ENCODE assay signal across 14 cellular contexts in genomic region chr18:79641722-79642497, GRCh38. TPM values are rescaled to one million over a fixed set of nuclear protein-coding genes. Genes with fewer than 3 reads are reported as not detected.
DNase-seq lines count a peak whose midpoint lies in the region; ATAC-seq lines count a peak whose summit lies in the region.
"Had no signal": no experiment of that assay in that cellular context is flagged by ENCODE, and none has a peak within 500 bp of the region (broad histone marks: within the 10 kb centered on the region; RNA-seq: fewer than 3 reads in every experiment).

No MANE protein-coding gene starts in this region.

- no peak overlapping the region for H4K8ac ChIP-seq in neuronal stem cell (ENCODE audit: low read depth, low read length)

- peak overlapping the region; percentile 56 for H3K14ac ChIP-seq in neuronal stem cell (ENCODE audit: low read length)

- H2BK12ac ChIP-seq in neuronal stem cell (ENCODE audit: low read length), result peak overlapping the region; percentile 10

- H3K18ac ChIP-seq in neuronal stem cell (ENCODE audit: low read length), result peak overlapping the region; percentile 38

- H3K9ac ChIP-seq in BLaER1 treated with 17β-estradiol and CSF1 and Interleukin-3, amounts not matched to agents 10 nM and 100 nM, result no peak overlapping the region
- H3K9ac ChIP-seq in neuronal stem cell (ENCODE audit: low read depth, low read length, poor library complexity), result no peak overlapping the region

- H3K27me3 ChIP-seq in BLaER1 treated with 17β-estradiol and CSF1 and Interleukin-3, amounts not matched to agents 10 nM and 100 nM, result no peaks in the 10 kb centered on the region
- H3K27me3 ChIP-seq in neuronal stem cell (ENCODE audit: control insufficient read depth in 3 of 3, insufficient read depth in 3 of 3, low read depth in 1 of 3, low read length in 3 of 3), result peaks cover 5 to 30% (median 19%) of the 10 kb centered on the region in 3 experiments
- H3K27me3 ChIP-seq: BE2C had no signal

- peak overlapping the region; percentile 85 for H3K27ac Mint-ChIP-seq in dendritic cell treated with granulocyte-macrophage colony-stimulating factor and Interleukin-4, amounts not matched to agents 40 ng/mL and 50 ng/mL, for 4 days
- H3K27ac Mint-ChIP-seq: CD4-positive, alpha-beta memory T cell had no signal

- intact Hi-C loops in dendritic cell treated with granulocyte-macrophage colony-stimulating factor and Interleukin-4, amounts not matched to agents 40 ng/mL and 50 ng/mL, for 4 days (cut with micrococcal nuclease), result loop anchor here (2.0 kb wide), 1 partner anchor 113 kb away; no protein-coding TSS in a partner anchor

- no peak overlapping the region for H4K91ac ChIP-seq in neuronal stem cell (ENCODE audit: low read depth, low read length, poor library complexity)

- H3K4me1 Mint-ChIP-seq in dendritic cell treated with granulocyte-macrophage colony-stimulating factor and Interleukin-4, amounts not matched to agents 40 ng/mL and 50 ng/mL, for 4 days (ENCODE audit: low read depth), result peaks cover 33% of the 10 kb centered on the region
- H3K4me1 Mint-ChIP-seq: CD4-positive, alpha-beta memory T cell had no signal

- H3K36me3 ChIP-seq in BLaER1 treated with 17β-estradiol and CSF1 and Interleukin-3, amounts not matched to agents 10 nM and 100 nM, result no peaks in the 10 kb centered on the region
- H3K36me3 ChIP-seq in neuronal stem cell (replicated peaks in 1 of 2; ENCODE audit: control insufficient read depth in 2 of 2, insufficient read depth in 2 of 2, low read length in 2 of 2), result no peaks in the 10 kb centered on the region
- H3K36me3 ChIP-seq: BE2C, HAP-1 had no signal

- DNase-seq in neuronal stem cell (ENCODE audit: low spot score) (no peak), inferior parietal cortex (ENCODE audit: extremely low spot score) (no peak)
- DNase-seq: BE2C; CD4-positive, alpha-beta memory T cell; DMS79 treated with DMSO at 0.1 percent for 48 hours; GOT3; IMR-90 had no signal

- no peak for ATAC-seq in HG02970 (IDR thresholded peaks at IDR 0.05; ENCODE audit: low FRiP score, unreplicated experiment)
- ATAC-seq in HG03097 (IDR thresholded peaks at IDR 0.05; ENCODE audit: low FRiP score, unreplicated experiment), result no peak
- ATAC-seq: K562 had no signal

- no peak overlapping the region for H3K4me3 ChIP-seq in BLaER1 treated with 17β-estradiol and CSF1 and Interleukin-3, amounts not matched to agents 10 nM and 100 nM
- H3K4me3 ChIP-seq in neuronal stem cell (ENCODE audit: low read length in 2 of 2), result no peak overlapping the region
- H3K4me3 ChIP-seq: HAP-1, K562 had no signal

- H4K20me1 ChIP-seq in BLaER1 treated with 17β-estradiol and CSF1 and Interleukin-3, amounts not matched to agents 10 nM and 100 nM, result no peaks in the 10 kb centered on the region; a peak in 2 of 22 replicates

- no peaks in the 10 kb centered on the region for H3K36me3 Mint-ChIP-seq in dendritic cell treated with granulocyte-macrophage colony-stimulating factor and Interleukin-4, amounts not matched to agents 40 ng/mL and 50 ng/mL, for 4 days (ENCODE audit: low read depth)
- H3K36me3 Mint-ChIP-seq: CD14-positive monocyte; CD4-positive, alpha-beta memory T cell had no signal

- H3K9me3 ChIP-seq in BLaER1 treated with 17β-estradiol and CSF1 and Interleukin-3, amounts not matched to agents 10 nM and 100 nM (replicated peaks in 1 of 11), result 0 out of 22 replicates have a peak, but pooled peaks cover 0 to 5% (median 0%) of the 10 kb centered on the region in 11 experiments
- peaks cover 0 to 2% of the 10 kb centered on the region in 2 donors for H3K9me3 ChIP-seq in neuronal stem cell (replicated peaks in 1 of 2; ENCODE audit: control insufficient read depth in 2 of 2, insufficient read depth in 1 of 2, low read depth in 1 of 2, low read length in 2 of 2)
- H3K9me3 ChIP-seq: BE2C had no signal

- peaks cover 20 to 32% (median 25%) of the 10 kb centered on the region in 10 experiments for H3K4me1 ChIP-seq in BLaER1 treated with 17β-estradiol and CSF1 and Interleukin-3, amounts not matched to agents 10 nM and 100 nM
- H3K4me1 ChIP-seq in neuronal stem cell (ENCODE audit: control insufficient read depth in 2 of 2, insufficient read depth in 1 of 2, low read depth in 1 of 2, low read length in 2 of 2), result peaks cover 0 to 2% of the 10 kb centered on the region in 2 donors
- H3K4me1 ChIP-seq: BE2C, HAP-1 had no signal

- H3K23ac ChIP-seq in neuronal stem cell (ENCODE audit: low read depth, low read length, poor library complexity), result no peak overlapping the region

- H3K27me3 Mint-ChIP-seq in dendritic cell treated with granulocyte-macrophage colony-stimulating factor and Interleukin-4, amounts not matched to agents 40 ng/mL and 50 ng/mL, for 4 days, result peaks cover 25% of the 10 kb centered on the region

- no peak overlapping the region for H3K4me3 Mint-ChIP-seq in dendritic cell treated with granulocyte-macrophage colony-stimulating factor and Interleukin-4, amounts not matched to agents 40 ng/mL and 50 ng/mL, for 4 days
- H3K4me3 Mint-ChIP-seq: CD4-positive, alpha-beta memory T cell had no signal

- H2AK5ac ChIP-seq in neuronal stem cell (ENCODE audit: low read depth, low read length), result peak overlapping the region; percentile 53

- peaks cover 2% of the 10 kb centered on the region for H3K79me1 ChIP-seq in neuronal stem cell (ENCODE audit: low read depth, low read length)

- H2BK5ac ChIP-seq in neuronal stem cell (ENCODE audit: low read length), result no peak overlapping the region

- H2AFZ ChIP-seq in neuronal stem cell (ENCODE audit: low read length), result no peak overlapping the region

- no peaks in the 10 kb centered on the region for H3K9me3 Mint-ChIP-seq in dendritic cell treated with granulocyte-macrophage colony-stimulating factor and Interleukin-4, amounts not matched to agents 40 ng/mL and 50 ng/mL, for 4 days
- H3K9me3 Mint-ChIP-seq: CD4-positive, alpha-beta memory T cell had no signal

- no peak overlapping the region for H3K4ac ChIP-seq in neuronal stem cell (ENCODE audit: low read length)

- H3K27ac ChIP-seq in BLaER1 treated with 17β-estradiol and CSF1 and Interleukin-3, amounts not matched to agents 10 nM and 100 nM, result peak overlapping the region in 4 of 11 experiments; percentile 6 to 52 (median 46); a peak in 4 of 22 replicates
- H3K27ac ChIP-seq in neuronal stem cell (replicated peaks; ENCODE audit: low read length), result no peak overlapping the region

- H3K4me2 ChIP-seq in BLaER1 treated with 17β-estradiol and CSF1 and Interleukin-3, amounts not matched to agents 10 nM and 100 nM, result peak overlapping the region in 10 of 11 experiments; percentile 68 to 88 (median 80); a peak in 16 of 22 replicates
- H3K4me2 ChIP-seq in neuronal stem cell (ENCODE audit: insufficient read depth, low read length, poor library complexity, severe bottlenecking), result no peak overlapping the region

- peak overlapping the region; percentile 75 for H2BK15ac ChIP-seq in neuronal stem cell (ENCODE audit: low read length)

- no CpG with 5 or more reads among the region's 33 CpGs for WGBS in neuronal stem cell (ENCODE audit: extremely low coverage in 2 of 2, insufficient read length in 2 of 2, insufficient replicate concordance in 1 of 2), 2 donors

- H2BK120ac ChIP-seq in neuronal stem cell (ENCODE audit: low read depth, low read length), result no peak overlapping the region

RNA-seq across cellular contexts. Expression of gene CTDP1, which starts 37.7 kb away (rescaled TPM):
- polyA plus RNA-seq in neuronal stem cell (2013, experiment 1 of 2), result 10.5 TPM
- polyA plus RNA-seq in neuronal stem cell (2013, experiment 2 of 2), result 11.0 TPM
